Comparison of ENCODE assay signal across 17 cellular contexts in the genomic region with DNA sequence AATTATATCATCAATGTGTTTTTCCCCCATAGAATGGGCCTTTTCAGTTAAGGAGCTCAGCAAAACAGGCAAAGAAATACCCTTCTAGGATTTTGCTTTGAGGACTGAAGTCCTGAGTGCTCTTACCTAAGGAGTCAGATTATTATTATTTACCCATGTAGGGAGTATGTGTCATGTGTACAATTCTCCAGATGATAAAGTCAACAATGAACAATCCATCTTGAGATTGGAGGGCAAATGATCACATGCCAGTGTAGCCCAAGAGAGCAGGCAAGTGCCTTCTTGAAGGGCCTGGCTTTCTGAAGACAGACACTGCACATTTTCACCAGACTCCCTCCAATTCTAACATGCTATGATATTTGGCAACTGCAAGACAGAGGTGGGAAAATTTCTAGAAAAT.
"Had no signal": no experiment of that assay in that cellular context is flagged by ENCODE, and none has a peak within 500 bp of the region (broad histone marks: within the 10 kb centered on the region; RNA-seq: fewer than 3 reads in every experiment).

No MANE protein-coding gene starts in this region.

- H3K36me3 Mint-ChIP-seq: natural killer cell had no signal

- H3K4me1 Mint-ChIP-seq: memory B cell, natural killer cell had no signal

- H3K27me3 Mint-ChIP-seq: dendritic cell treated with granulocyte-macrophage colony-stimulating factor and Interleukin-4, amounts not matched to agents 40 ng/mL and 50 ng/mL, for 4 days; memory B cell had no signal

- ATAC-seq: foreskin keratinocyte, natural killer cell, right cardiac atrium had no signal

- DNase-seq: erythroblast; foreskin keratinocyte; heart left ventricle; hippocampal formation; natural killer cell; posterior cingulate gyrus; right cardiac atrium; small intestine; stimulated activated CD4-positive, alpha-beta T cell treated with anti-CD3 and anti-CD28 coated beads, Interleukin-12 subunit alpha, Interleukin-12 subunit beta, amount 100 ng/mL, for 4 hours; stimulated activated naive CD4-positive, alpha-beta T cell; stomach; substantia nigra; transverse colon had no signal

- H3K27ac Mint-ChIP-seq: dendritic cell treated with granulocyte-macrophage colony-stimulating factor and Interleukin-4, amounts not matched to agents 40 ng/mL and 50 ng/mL, for 4 days; memory B cell; mesothelial cell of epicardium; natural killer cell had no signal

- H3K4me3 Mint-ChIP-seq: dendritic cell treated with granulocyte-macrophage colony-stimulating factor and Interleukin-4, amounts not matched to agents 40 ng/mL and 50 ng/mL, for 4 days; memory B cell; mesothelial cell of epicardium; natural killer cell; neural crest cell had no signal

- H3K9me3 Mint-ChIP-seq: dendritic cell treated with granulocyte-macrophage colony-stimulating factor and Interleukin-4, amounts not matched to agents 40 ng/mL and 50 ng/mL, for 4 days; memory B cell; mesothelial cell of epicardium; natural killer cell; neural crest cell had no signal
